ENCODE assay signal across 19 cellular contexts in the genomic region with DNA sequence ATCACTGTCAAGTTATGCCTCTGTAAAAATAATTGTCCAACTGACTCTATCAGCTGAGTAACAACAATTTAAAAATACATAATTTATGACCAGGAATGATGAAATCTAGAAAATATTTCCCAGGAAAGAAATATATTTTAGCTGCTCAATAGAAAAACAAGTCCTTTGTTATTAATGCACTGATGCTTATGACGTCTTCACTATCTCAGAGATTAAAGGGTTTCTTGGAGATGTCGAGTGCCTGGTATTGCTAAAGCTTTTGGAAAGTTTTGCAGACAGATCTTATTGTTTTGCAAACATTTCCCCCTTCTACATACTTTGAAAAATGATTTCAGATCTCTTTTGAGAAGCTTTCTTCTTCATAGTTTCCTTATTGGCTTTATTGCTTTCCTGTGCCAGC.
DNase-seq lines count a peak whose midpoint lies in the region; ATAC-seq and TF ChIP-seq lines count a peak whose summit lies in the region.
"Had no signal": no experiment of that assay in that cellular context is flagged by ENCODE, and none has a peak within 500 bp of the region (broad histone marks: within the 10 kb centered on the region; RNA-seq: fewer than 3 reads in every experiment).

No MANE protein-coding gene starts in this region.

- no peak overlapping the region for H4K8ac ChIP-seq in mesenchymal stem cell (ENCODE audit: low read length)

- no peak overlapping the region for H2AK5ac ChIP-seq in mesenchymal stem cell (ENCODE audit: low read length, severe bottlenecking)

- H3K4ac ChIP-seq in mesenchymal stem cell (ENCODE audit: low read depth in 1 of 2, low read length in 2 of 2) = no peak overlapping the region

- H4K91ac ChIP-seq in mesenchymal stem cell (ENCODE audit: low read length) = no peak overlapping the region

- no peaks in the 10 kb centered on the region for H3K79me1 ChIP-seq in mesenchymal stem cell (replicated peaks; ENCODE audit: low read length, poor library complexity, severe bottlenecking)

- no peak for ATAC-seq in central memory CD8-positive, alpha-beta T cell (replicated peaks; ENCODE audit: extremely low read depth, poor library complexity, severe bottlenecking)
- no peak for ATAC-seq in GM18867 (IDR thresholded peaks at IDR 0.05; ENCODE audit: unreplicated experiment)
- no peak for ATAC-seq in upper lobe of left lung (ENCODE audit: low FRiP score in 2 of 2)
- ATAC-seq in GM19452 (IDR thresholded peaks at IDR 0.05; ENCODE audit: unreplicated experiment) = no peak
- ATAC-seq: HepG2, PC-3 had no signal

- H3K4me2 ChIP-seq in mesenchymal stem cell (ENCODE audit: low read length, poor library complexity, severe bottlenecking) = no peak overlapping the region

- H3K14ac ChIP-seq in mesenchymal stem cell (ENCODE audit: low read length in 2 of 2) = no peak overlapping the region

- H3K36me3 Mint-ChIP-seq in central memory CD8-positive, alpha-beta T cell (ENCODE audit: insufficient read depth) = no peaks in the 10 kb centered on the region
- H3K36me3 Mint-ChIP-seq: CD4-positive, CD25-positive, alpha-beta regulatory T cell had no signal

- H3K27me3 ChIP-seq in mesenchymal stem cell (ENCODE audit: control insufficient read depth in 1 of 2, insufficient read depth in 1 of 2, low read length in 2 of 2) = no peaks in the 10 kb centered on the region
- H3K27me3 ChIP-seq in upper lobe of left lung = no peaks in the 10 kb centered on the region
- H3K27me3 ChIP-seq: SJSA1 had no signal

- no peaks in the 10 kb centered on the region for H3K27me3 Mint-ChIP-seq in central memory CD8-positive, alpha-beta T cell
- H3K27me3 Mint-ChIP-seq: B cell; CD4-positive, CD25-positive, alpha-beta regulatory T cell had no signal

- H2BK15ac ChIP-seq in mesenchymal stem cell (ENCODE audit: low read depth, poor library complexity, severe bottlenecking) = no peak overlapping the region

- no peak overlapping the region for H3K4me3 ChIP-seq in mesenchymal stem cell (ENCODE audit: insufficient read depth in 1 of 2, low read depth in 1 of 2, low read length in 2 of 2)
- no peak overlapping the region for H3K4me3 ChIP-seq in upper lobe of left lung
- H3K4me3 ChIP-seq: SJSA1 had no signal

- WGBS in mesenchymal stem cell = no CpG with 5 or more reads among the region's 2 CpGs
- WGBS in upper lobe of left lung, 2 donors = 28 to 41% methylated on average over 2 of the region's 2 CpGs

- H3K9ac ChIP-seq in mesenchymal stem cell (ENCODE audit: low read length) = peak overlapping the region; percentile 14

- no peak overlapping the region for H2BK12ac ChIP-seq in mesenchymal stem cell (ENCODE audit: low read length in 2 of 2)

- no peak for TF ChIP-seq CTCF in upper lobe of left lung (IDR thresholded peaks at IDR 0.05)

- H3K9me3 ChIP-seq in mesenchymal stem cell (ENCODE audit: control insufficient read depth, low read length) = no peaks in the 10 kb centered on the region
- H3K9me3 ChIP-seq in upper lobe of left lung = no peaks in the 10 kb centered on the region
- H3K9me3 ChIP-seq: SJSA1 had no signal

- H3K27ac ChIP-seq in mesenchymal stem cell (ENCODE audit: low read length, poor library complexity, severe bottlenecking) (no peak overlapping the region), upper lobe of left lung (no peak overlapping the region)
- H3K27ac ChIP-seq: RWPE1, SJSA1 had no signal

- H3K4me3 Mint-ChIP-seq in central memory CD8-positive, alpha-beta T cell = no peak overlapping the region
- H3K4me3 Mint-ChIP-seq: B cell; CD4-positive, CD25-positive, alpha-beta regulatory T cell had no signal

- H2BK120ac ChIP-seq in mesenchymal stem cell (ENCODE audit: low read depth, low read length) = no peak overlapping the region

- H3K4me1 Mint-ChIP-seq in central memory CD8-positive, alpha-beta T cell = peaks cover 17% of the 10 kb centered on the region

- H2AFZ ChIP-seq in mesenchymal stem cell (ENCODE audit: low read depth, low read length) = no peak overlapping the region

- no peaks in the 10 kb centered on the region for H3K9me3 Mint-ChIP-seq in central memory CD8-positive, alpha-beta T cell

- TF ChIP-seq EP300 in upper lobe of left lung (IDR thresholded peaks at IDR 0.05) = no peak

- H3K36me3 ChIP-seq in mesenchymal stem cell (ENCODE audit: control insufficient read depth in 1 of 2, insufficient read depth in 2 of 2, low read depth in 1 of 2, low read length in 2 of 2) (no peaks in the 10 kb centered on the region), upper lobe of left lung (no peaks in the 10 kb centered on the region)
- H3K36me3 ChIP-seq: SJSA1 had no signal

- peak overlapping the region; percentile 36 for H3K27ac Mint-ChIP-seq in central memory CD8-positive, alpha-beta T cell (ENCODE audit: low read depth)
- H3K27ac Mint-ChIP-seq: B cell; CD4-positive, CD25-positive, alpha-beta regulatory T cell had no signal

- peak; percentile 12 for DNase-seq in NCI-H226
- DNase-seq in central memory CD8-positive, alpha-beta T cell (ENCODE audit: low spot score in 2 of 2) = no peak
- DNase-seq in mesenchymal stem cell = no peak
- DNase-seq in upper lobe of left lung = no peak
- DNase-seq in activated T-cell treated with anti-CD3 and anti-CD28 coated beads, Interleukin-2, amount 50 U/mL, for 48 hours = no peak
- DNase-seq: CD4-positive, CD25-positive, alpha-beta regulatory T cell; DMS79; KG1; NCI-H1436; NCI-H2029 treated with DMSO at 0.1 percent for 48 hours; NCI-H2171 treated with DMSO at 0.1 percent for 48 hours; NCI-H748 treated with DMSO at 0.1 percent for 48 hours; PC-3 had no signal

- no peak overlapping the region for H2BK5ac ChIP-seq in mesenchymal stem cell (ENCODE audit: low read depth, low read length, poor library complexity, severe bottlenecking)

- no peak overlapping the region for H3K23ac ChIP-seq in mesenchymal stem cell (ENCODE audit: low read length in 2 of 2)

- H3K4me1 ChIP-seq in mesenchymal stem cell (ENCODE audit: control insufficient read depth, insufficient read depth, low read depth, low read length) (no peaks in the 10 kb centered on the region), upper lobe of left lung (no peaks in the 10 kb centered on the region)
- H3K4me1 ChIP-seq: SJSA1 had no signal

- no peak overlapping the region for H3K18ac ChIP-seq in mesenchymal stem cell (ENCODE audit: low read depth in 1 of 2, low read length in 2 of 2)

- TF ChIP-seq POLR2A in upper lobe of left lung (IDR thresholded peaks at IDR 0.05) = no peak
